In the genomic region with DNA sequence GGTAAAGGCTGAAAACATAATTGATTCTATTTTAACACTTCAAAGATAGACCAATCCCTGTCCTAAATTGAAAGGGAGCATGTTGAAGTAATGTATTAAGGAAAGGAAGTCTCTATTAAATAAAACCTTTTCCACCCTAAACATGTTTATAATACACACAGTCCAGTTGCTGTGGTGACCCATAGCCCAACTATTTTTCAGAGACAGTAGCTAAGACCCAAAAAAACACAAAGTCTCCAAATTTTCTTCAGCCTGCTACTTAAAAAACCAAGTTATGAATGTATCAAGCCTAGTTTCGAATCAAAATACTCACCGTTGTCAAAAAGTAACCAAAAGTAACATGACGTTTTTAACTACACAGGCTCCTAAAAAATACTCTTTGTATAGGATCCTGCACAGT, we compare ENCODE assay signal across 8 cellular contexts. TPM values are rescaled to one million over a fixed set of nuclear protein-coding genes. Genes with fewer than 3 reads are reported as not detected.
DNase-seq lines count a peak whose midpoint lies in the region; ATAC-seq and TF ChIP-seq lines count a peak whose summit lies in the region.

No MANE protein-coding gene starts in this region.

- WGBS in mammary epithelial cell (ENCODE audit: low coverage, missing lambda C conversion rate) = 5% methylated on average over 3 of the region's 3 CpGs

- H2AFZ ChIP-seq in mammary epithelial cell (ENCODE audit: low read depth, low read length) = no peak overlapping the region

- H3K4me1 ChIP-seq in mammary epithelial cell (ENCODE audit: insufficient read depth, low read length) = peaks cover 25% of the 10 kb centered on the region

- H3K4me3 Mint-ChIP-seq in mesothelial cell of epicardium = peak overlapping the region; percentile 88

- H3K9me3 Mint-ChIP-seq in mesothelial cell of epicardium = no peaks in the 10 kb centered on the region

- peak overlapping the region; percentile 98 for H3K27ac Mint-ChIP-seq in mesothelial cell of epicardium

- H3K4me1 Mint-ChIP-seq in mesothelial cell of epicardium = peaks cover 20% of the 10 kb centered on the region

- in situ Hi-C loops in KBM-7 (cut with MboI; ENCODE audit: low pct_unique_long_range_greater_than_20kb, low sequenced_read_pairs) (no loop called here), mammary epithelial cell (cut with MboI; ENCODE audit: low sequenced_read_pairs in 2 of 2) (loop anchor here in 1 of 2 donors (5.0 kb wide), 1 partner anchor 38 kb away; no protein-coding TSS in a partner anchor)

- TF ChIP-seq CTCF in mammary epithelial cell (conservative IDR thresholded peaks at IDR 0.05 in 1 of 2, IDR thresholded peaks at IDR 0.05 in 1 of 2; ENCODE audit: extremely low read depth in 1 of 2, insufficient read depth in 1 of 2, low read depth in 1 of 2, low read length in 2 of 2) = no peak
- no peak for TF ChIP-seq CTCF in mesothelial cell of epicardium (IDR thresholded peaks at IDR 0.05; ENCODE audit: unreplicated experiment)

- DNase-seq in AG08396 (ENCODE audit: low spot score) (peak; percentile 63), KBM-7 (peak; percentile 12), mammary epithelial cell (peak; percentile 14), mesothelial cell of epicardium (ENCODE audit: low spot score in 2 of 2, unreplicated experiment in 2 of 2) (no peak), NCI-H146 (lab: John Stamatoyannopoulos, UW) (no peak)

- no peaks in the 10 kb centered on the region for H3K27me3 ChIP-seq in mammary epithelial cell (ENCODE audit: insufficient read depth, low read length)

- no TSS peak for BruUV-seq in mammary epithelial cell (replicated peaks; lab: Mats Ljungman, UMichigan)

- H3K4me3 ChIP-seq in mammary epithelial cell (replicated peaks in 1 of 3; ENCODE audit: insufficient read depth in 1 of 3, low read depth in 2 of 3, low read length in 3 of 3) = peak overlapping the region; percentile 73 to 87 (median 81)

- no peaks in the 10 kb centered on the region for H4K20me1 ChIP-seq in mammary epithelial cell (ENCODE audit: insufficient read depth, low read length)

- peak overlapping the region; percentile 87 for H3K4me2 ChIP-seq in mammary epithelial cell (ENCODE audit: insufficient read depth, low read depth, low read length)

- peak overlapping the region; percentile 95 for H3K9ac ChIP-seq in mammary epithelial cell (ENCODE audit: insufficient read depth, low read length)

- no peaks in the 10 kb centered on the region for H3K9me3 ChIP-seq in mammary epithelial cell (replicated peaks; ENCODE audit: insufficient read depth, low read length)

- no peaks in the 10 kb centered on the region for H3K27me3 Mint-ChIP-seq in mesothelial cell of epicardium (ENCODE audit: low read depth)

- H3K36me3 ChIP-seq in mammary epithelial cell (ENCODE audit: insufficient read depth, low read length) = no peaks in the 10 kb centered on the region

- intact Hi-C loops in mammary epithelial cell (cut with micrococcal nuclease) = loop anchor here (5.0 kb wide), 1 partner anchor 88 kb away; no protein-coding TSS in a partner anchor

- peak overlapping the region; percentile 95 for H3K27ac ChIP-seq in mammary epithelial cell (ENCODE audit: insufficient read depth, low read depth, low read length)

- CTCF ChIA-PET in mammary epithelial cell (lab: Charles Lee; ENCODE audit: low non-redundant PET) = no interaction called here

- H3K36me3 Mint-ChIP-seq in mesothelial cell of epicardium = no peaks in the 10 kb centered on the region

- ATAC-seq in HG03139 (IDR thresholded peaks at IDR 0.05; ENCODE audit: unreplicated experiment) (no peak), HG02840 (IDR thresholded peaks at IDR 0.05; ENCODE audit: low FRiP score, unreplicated experiment) (no peak), HG03521 (IDR thresholded peaks at IDR 0.05; ENCODE audit: unreplicated experiment) (no peak)

- H3K79me2 ChIP-seq in mammary epithelial cell (ENCODE audit: insufficient read depth, low read length) = peaks cover 57% of the 10 kb centered on the region

- dilution Hi-C loops in mammary epithelial cell (cut with HindIII; ENCODE audit: low sequenced_read_pairs) = loop anchor here (5.0 kb wide), 1 partner anchor 33 kb away; no protein-coding TSS in a partner anchor

RNA-seq across cellular contexts. Expression of gene ELK4, which starts 1.6 kb away (rescaled TPM):
- 10 to 100 TPM; 17.7 to 38.6 TPM for total RNA-seq in mammary epithelial cell
- 4.9 TPM for polyA plus RNA-seq in mammary epithelial cell
- 37.7 TPM for polyA minus RNA-seq in mammary epithelial cell
- total RNA-seq in mesothelial cell of epicardium = 32.2 to 36.8 TPM (median 34.8 TPM) in 3 replicates

RNA-seq across cellular contexts. Expression of gene SLC45A3, which starts 50.1 kb away (rescaled TPM):
- total RNA-seq in mammary epithelial cell = 1 to 10 TPM; 3.2 to 4.3 TPM
- 3.3 TPM for polyA plus RNA-seq in mammary epithelial cell
- polyA minus RNA-seq in mammary epithelial cell = 2.4 TPM
- 7.0 to 7.5 TPM (median 7.1 TPM) in 3 replicates for total RNA-seq in mesothelial cell of epicardium

Comparison
In these comparisons a context has a peak if more than half of its experiments do, and no peak if none do; other contexts are left out.
1. DNase-seq: peak in AG08396 (single experiment), KBM-7 (single experiment) and mammary epithelial cell (single experiment); none in mesothelial cell of epicardium (0 of 2) and NCI-H146 (single experiment).